ENCODE assay signal across 33 cellular contexts in genomic region chr4:69708211-69708610, GRCh38. TPM values are rescaled to one million over a fixed set of nuclear protein-coding genes. Genes with fewer than 3 reads are reported as not detected.
A peak's percentile ranks its signal among the peaks of the same experiment; 100 is the strongest.
DNase-seq lines count a peak whose midpoint lies in the region; ATAC-seq and TF ChIP-seq lines count a peak whose summit lies in the region.
"Had no signal": no experiment of that assay in that cellular context is flagged by ENCODE, and none has a peak within 500 bp of the region (broad histone marks: within the 10 kb centered on the region; RNA-seq: fewer than 3 reads in every experiment).

No MANE protein-coding gene starts in this region.

- intact Hi-C loops in activated CD4-positive, alpha-beta memory T cell treated with anti-CD3 and anti-CD28 coated beads for 36 hours (cut with micrococcal nuclease), result no loop called here

- no peak overlapping the region for H3K4me3 ChIP-seq in choroid plexus epithelial cell (ENCODE audit: low read depth, low read length)
- no peak overlapping the region for H3K4me3 ChIP-seq in fibroblast of pulmonary artery (replicated peaks; ENCODE audit: low read depth, low read length)
- H3K4me3 ChIP-seq: BLaER1 treated with 17β-estradiol and CSF1 and Interleukin-3, amounts not matched to agents 10 nM and 100 nM; body of pancreas; esophagus muscularis mucosa; PC-9; prostate gland; tibial nerve had no signal

- H3K36me3 Mint-ChIP-seq in osteocyte (ENCODE audit: unreplicated experiment), result no peaks in the 10 kb centered on the region
- H3K36me3 Mint-ChIP-seq in activated CD4-positive, alpha-beta memory T cell treated with anti-CD3 and anti-CD28 coated beads for 36 hours, result no peaks in the 10 kb centered on the region

- POLR2A ChIA-PET in RWPE1 (lab: Yijun Ruan, JAX; ENCODE audit: low non-redundant PET), result no interaction called here
- POLR2A ChIA-PET in activated CD4-positive, alpha-beta memory T cell treated with anti-CD3 and anti-CD28 coated beads for 36 hours (lab: Charles Lee), result no interaction called here

- peak overlapping the region; percentile 81 for H3K27ac Mint-ChIP-seq in osteocyte (ENCODE audit: unreplicated experiment)
- H3K27ac Mint-ChIP-seq in activated CD4-positive, alpha-beta memory T cell treated with anti-CD3 and anti-CD28 coated beads for 36 hours, result no peak overlapping the region
- H3K27ac Mint-ChIP-seq: activated CD4-positive, alpha-beta memory T cell treated with anti-CD3 and anti-CD28 coated beads, Interleukin-2, amount 10 ng/mL, durations not matched to agents 7 days and 5 days; effector memory CD8-positive, alpha-beta T cell; naive thymus-derived CD4-positive, alpha-beta T cell had no signal

- H3K27me3 Mint-ChIP-seq in osteocyte (ENCODE audit: unreplicated experiment), result no peaks in the 10 kb centered on the region
- no peaks in the 10 kb centered on the region for H3K27me3 Mint-ChIP-seq in activated CD4-positive, alpha-beta memory T cell treated with anti-CD3 and anti-CD28 coated beads for 36 hours
- H3K27me3 Mint-ChIP-seq: activated CD4-positive, alpha-beta memory T cell treated with anti-CD3 and anti-CD28 coated beads, Interleukin-2, amount 10 ng/mL, durations not matched to agents 7 days and 5 days; effector memory CD8-positive, alpha-beta T cell; naive thymus-derived CD4-positive, alpha-beta T cell had no signal

- CTCF ChIA-PET in RWPE1 (lab: Yijun Ruan, JAX), result no interaction called here
- CTCF ChIA-PET in activated CD4-positive, alpha-beta memory T cell treated with anti-CD3 and anti-CD28 coated beads for 36 hours (lab: Charles Lee), result no interaction called here

- H3K4me3 Mint-ChIP-seq in osteocyte (ENCODE audit: unreplicated experiment), result no peak overlapping the region
- no peak overlapping the region for H3K4me3 Mint-ChIP-seq in activated CD4-positive, alpha-beta memory T cell treated with anti-CD3 and anti-CD28 coated beads for 36 hours
- H3K4me3 Mint-ChIP-seq: activated CD4-positive, alpha-beta memory T cell treated with anti-CD3 and anti-CD28 coated beads, Interleukin-2, amount 10 ng/mL, durations not matched to agents 7 days and 5 days; effector memory CD8-positive, alpha-beta T cell; naive thymus-derived CD4-positive, alpha-beta T cell had no signal

- peaks cover 25% of the 10 kb centered on the region for H3K4me1 Mint-ChIP-seq in osteocyte (ENCODE audit: unreplicated experiment)
- H3K4me1 Mint-ChIP-seq in activated CD4-positive, alpha-beta memory T cell treated with anti-CD3 and anti-CD28 coated beads for 36 hours (ENCODE audit: low read depth), result no peaks in the 10 kb centered on the region
- H3K4me1 Mint-ChIP-seq: activated CD4-positive, alpha-beta memory T cell treated with anti-CD3 and anti-CD28 coated beads, Interleukin-2, amount 10 ng/mL, durations not matched to agents 7 days and 5 days had no signal

- ATAC-seq in stimulated activated naive CD8-positive, alpha-beta T cell treated with anti-CD3 and anti-CD28 coated beads, Interleukin-15, Interleukin-2, amounts not matched to agents 100 U/mL and 50 U/mL, for 24 hours, result no peak
- ATAC-seq: body of pancreas; effector memory CD8-positive, alpha-beta T cell; naive thymus-derived CD4-positive, alpha-beta T cell; sciatic nerve had no signal

- DNase-seq in RWPE1 (ENCODE audit: low spot score) (peak; percentile 26), choroid plexus epithelial cell (ENCODE audit: low read depth) (peak; percentile 65), fibroblast of pulmonary artery (ENCODE audit: low read depth) (peak; percentile 80), osteocyte (ENCODE audit: extremely low spot score, unreplicated experiment) (no peak), cerebellar cortex (ENCODE audit: low spot score) (no peak)
- DNase-seq in activated CD4-positive, alpha-beta memory T cell treated with anti-CD3 and anti-CD28 coated beads for 36 hours, result no peak
- no peak for DNase-seq in stimulated activated naive CD8-positive, alpha-beta T cell treated with anti-CD3 and anti-CD28 coated beads, Interleukin-15, Interleukin-2, amounts not matched to agents 100 U/mL and 50 U/mL, for 24 hours
- no peak for DNase-seq in effector CD4-positive, alpha-beta T cell
- DNase-seq: activated CD4-positive, alpha-beta memory T cell treated with anti-CD3 and anti-CD28 coated beads, Interleukin-2, amount 10 ng/mL, durations not matched to agents 7 days and 5 days; activated CD4-positive, CD25-positive, alpha-beta regulatory T cell treated with anti-CD3 and anti-CD28 coated beads, Interleukin-2, amount 50 U/mL, for 72 hours; activated CD8-positive, alpha-beta memory T cell treated with anti-CD3 and anti-CD28 coated beads, Interleukin-2, amount 50 U/mL, for 4 hours; activated naive CD4-positive, alpha-beta T cell; body of pancreas; DMS79 treated with DMSO at 0.1 percent for 48 hours; effector memory CD8-positive, alpha-beta T cell; GF-D8; HCEC 1CT; head of caudate nucleus; Karpas-422; naive thymus-derived CD4-positive, alpha-beta T cell; NCI-H1417 treated with DMSO at 0.1 percent for 48 hours; NCI-H2029 treated with DMSO at 0.1 percent for 48 hours; NCI-H524; Right ventricle myocardium superior; stimulated activated CD4-positive, alpha-beta T cell treated with anti-CD3 and anti-CD28 coated beads, Interleukin-4, amount 100 ng/mL, for 1 hour had no signal

- TF ChIP-seq CTCF in RWPE1 (conservative IDR thresholded peaks at IDR 0.05; ENCODE audit: low read depth) (no peak), choroid plexus epithelial cell (conservative IDR thresholded peaks at IDR 0.05; ENCODE audit: low read depth, low read length) (no peak), fibroblast of pulmonary artery (IDR thresholded peaks at IDR 0.05; ENCODE audit: low read length, missing control alignments) (no peak), osteocyte (IDR thresholded peaks at IDR 0.05) (no peak)

- no peaks in the 10 kb centered on the region for H3K9me3 Mint-ChIP-seq in osteocyte (ENCODE audit: unreplicated experiment)
- peaks cover 6% of the 10 kb centered on the region for H3K9me3 Mint-ChIP-seq in activated CD4-positive, alpha-beta memory T cell treated with anti-CD3 and anti-CD28 coated beads for 36 hours

- H3K27ac ChIP-seq in RWPE1, result no peak overlapping the region
- H3K27ac ChIP-seq: BLaER1 treated with 17β-estradiol and CSF1 and Interleukin-3, amounts not matched to agents 10 nM and 100 nM; body of pancreas; esophagus muscularis mucosa; PC-9; prostate gland; tibial nerve had no signal

RNA-seq across cellular contexts. Expression of gene SULT1B1, which starts 52.2 kb away (rescaled TPM):
- total RNA-seq in osteocyte, result 0.50 and 1.2 TPM in 2 replicates
- total RNA-seq in activated CD4-positive, alpha-beta memory T cell treated with anti-CD3 and anti-CD28 coated beads for 36 hours, result under 1 TPM; 0.68 to 0.76 TPM
- total RNA-seq: kidney epithelial cell had no signal

RNA-seq across cellular contexts. Expression of gene UGT2A1, which starts 55.2 kb away (rescaled TPM):
- total RNA-seq in osteocyte, result not detected in 2 replicates
- total RNA-seq in activated CD4-positive, alpha-beta memory T cell treated with anti-CD3 and anti-CD28 coated beads for 36 hours, result not detected
- total RNA-seq: activated CD4-positive, alpha-beta memory T cell treated with anti-CD3 and anti-CD28 coated beads, Interleukin-2, amount 10 ng/mL, durations not matched to agents 7 days and 5 days; body of pancreas; esophagus muscularis mucosa; kidney epithelial cell; naive thymus-derived CD4-positive, alpha-beta T cell; PC-9; prostate gland; Right ventricle myocardium superior; sciatic nerve; T-helper 2 cell treated with Interferon-gamma antibody and Interleukin-4, amounts not matched to agents 100 ng/mL and 5 ng/mL, for 36 hours; tibial nerve had no signal

Comparison
In these comparisons a context has a peak if more than half of its experiments do, and no peak if none do; other contexts are left out.
1. DNase-seq: peak in RWPE1 (single experiment), choroid plexus epithelial cell (single experiment) and fibroblast of pulmonary artery (single experiment); none in osteocyte (single experiment), activated CD4-positive, alpha-beta memory T cell treated with anti-CD3 and anti-CD28 coated beads for 36 hours (single experiment), stimulated activated naive CD8-positive, alpha-beta T cell treated with anti-CD3 and anti-CD28 coated beads, Interleukin-15, Interleukin-2, amounts not matched to agents 100 U/mL and 50 U/mL, for 24 hours (single experiment), effector CD4-positive, alpha-beta T cell (single experiment) and cerebellar cortex (single experiment).